In the genomic region with DNA sequence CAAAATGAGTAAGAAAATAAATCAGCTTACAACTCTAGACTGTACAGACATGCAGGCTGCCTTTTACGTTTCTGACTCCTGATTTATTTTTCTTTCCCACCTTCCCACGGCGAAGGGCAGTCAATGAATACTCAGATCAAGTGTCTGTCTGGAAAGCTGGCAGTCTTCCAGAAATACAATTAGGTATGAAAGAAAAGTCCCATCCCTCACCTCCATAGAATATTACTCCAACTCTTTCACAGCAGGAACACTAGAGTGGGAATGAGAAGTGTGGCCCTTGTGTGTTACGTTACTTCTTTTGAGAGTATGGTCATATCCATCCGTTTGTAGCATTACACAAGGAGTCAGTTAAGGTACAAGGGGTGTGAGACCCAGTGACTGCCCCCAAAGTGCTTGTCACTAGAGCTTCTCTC, we compare ENCODE assay signal across 11 cellular contexts.
DNase-seq lines count a peak whose midpoint lies in the region; ATAC-seq and TF ChIP-seq lines count a peak whose summit lies in the region.
"Had no signal": no experiment of that assay in that cellular context is flagged by ENCODE, and none has a peak within 500 bp of the region (broad histone marks: within the 10 kb centered on the region; RNA-seq: fewer than 3 reads in every experiment).

No MANE protein-coding gene starts in this region.

- H3K9me3 Mint-ChIP-seq in nephron, result no peaks in the 10 kb centered on the region
- H3K9me3 Mint-ChIP-seq: naive thymus-derived CD4-positive, alpha-beta T cell had no signal

- DNase-seq in DMS153 treated with DMSO at 0.1 percent for 48 hours (lab: John Stamatoyannopoulos, UW; ENCODE audit: unreplicated experiment) (peak; percentile 66), NCI-H146 (lab: John Stamatoyannopoulos, UW) (peak; percentile 50), astrocyte of the spinal cord (ENCODE audit: low read depth, low spot score) (peak; percentile 26), EL (no peak), T-helper 1 cell (no peak), NCI-H1694 treated with DMSO at 0.1 percent for 48 hours (lab: John Stamatoyannopoulos, UW) (no peak)
- DNase-seq: CD4-positive, alpha-beta memory T cell; naive thymus-derived CD4-positive, alpha-beta T cell; T1000 had no signal

- in situ Hi-C loops in astrocyte of the spinal cord (cut with HindIII; ENCODE audit: low sequenced_read_pairs), result no loop called here

- TF ChIP-seq CTCF in astrocyte of the spinal cord (IDR thresholded peaks at IDR 0.05; ENCODE audit: low read depth, low read length), result no peak
- TF ChIP-seq CTCF in nephron (IDR thresholded peaks at IDR 0.05; ENCODE audit: unreplicated experiment in 3 of 3), result no peak

- H3K4me3 ChIP-seq in astrocyte of the spinal cord (ENCODE audit: low read depth, low read length), result no peak overlapping the region

- no peak for ATAC-seq in GM21619 (IDR thresholded peaks at IDR 0.05; ENCODE audit: unreplicated experiment)
- ATAC-seq: naive thymus-derived CD4-positive, alpha-beta T cell had no signal

- H3K36me3 Mint-ChIP-seq in nephron (ENCODE audit: low read depth), result no peaks in the 10 kb centered on the region
- H3K36me3 Mint-ChIP-seq: CD4-positive, alpha-beta memory T cell had no signal

- H3K27ac Mint-ChIP-seq in nephron, result peak overlapping the region; percentile 37 to 58 (median 57)
- H3K27ac Mint-ChIP-seq: CD4-positive, alpha-beta memory T cell; naive thymus-derived CD4-positive, alpha-beta T cell had no signal

- peaks cover 9% of the 10 kb centered on the region for H3K4me1 Mint-ChIP-seq in nephron

- H3K27me3 Mint-ChIP-seq in nephron (ENCODE audit: low read depth), result peaks cover 28% of the 10 kb centered on the region

- H3K4me3 Mint-ChIP-seq in nephron, result peak overlapping the region; percentile 80 to 91 (median 91)

Comparison
In these comparisons a context has a peak if more than half of its experiments do, and no peak if none do; other contexts are left out.
1. DNase-seq: peak in DMS153 treated with DMSO at 0.1 percent for 48 hours (single experiment), NCI-H146 (single experiment) and astrocyte of the spinal cord (single experiment); none in EL (single experiment), T-helper 1 cell (0 of 5) and NCI-H1694 treated with DMSO at 0.1 percent for 48 hours (single experiment).